Comparison of ENCODE assay signal across 19 cellular contexts in genomic region chr9:134726722-134727034, GRCh38.
"Had no signal": no experiment of that assay in that cellular context is flagged by ENCODE, and none has a peak within 500 bp of the region (broad histone marks: within the 10 kb centered on the region; RNA-seq: fewer than 3 reads in every experiment).

No MANE protein-coding gene starts in this region.

- DNase-seq: Karpas-422, KG1, MG63, NCI-H1092, NCI-H1105 treated with DMSO at 0.1 percent for 48 hours, NCI-H1417 treated with DMSO at 0.1 percent for 48 hours, NCI-H146, NCI-H1694 treated with DMSO at 0.1 percent for 48 hours, NCI-H1930, NCI-H2081, NCI-H2107, NCI-H2227 treated with DMSO at 0.1 percent for 48 hours, NCI-H524, NCI-H526 treated with DMSO at 0.1 percent for 48 hours, NCI-H748 treated with DMSO at 0.1 percent for 48 hours, Right ventricle myocardium superior, SIG-M5 had no signal

- H3K4me3 ChIP-seq: MG63, SJSA1, SK-N-MC had no signal

- H3K9me3 ChIP-seq: MG63, SJSA1 had no signal

- H3K27ac ChIP-seq: SJSA1, SK-N-MC had no signal

- H3K27me3 ChIP-seq: MG63, SJSA1 had no signal
